ENCODE assay signal across 23 cellular contexts in the genomic region with DNA sequence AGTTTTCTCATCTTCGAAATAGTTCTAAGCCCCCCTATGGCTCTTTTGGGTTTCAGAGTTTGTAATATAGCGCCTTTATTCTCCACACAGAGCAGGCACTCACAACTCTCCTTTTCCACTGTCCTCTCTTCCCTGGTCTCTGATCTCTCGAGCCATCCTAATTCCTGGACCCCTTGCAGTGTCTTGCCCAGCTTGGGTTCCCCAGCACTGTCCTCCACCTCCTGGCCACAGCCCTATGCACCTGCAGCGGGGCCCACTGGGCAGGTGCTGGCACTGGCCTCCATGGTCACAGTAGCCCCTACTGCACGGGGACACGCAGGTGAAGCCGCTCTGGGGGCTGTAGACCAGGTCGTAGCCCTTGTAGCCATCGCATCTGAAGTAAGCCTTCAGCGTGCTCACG. TPM values are rescaled to one million over a fixed set of nuclear protein-coding genes. Genes with fewer than 3 reads are reported as not detected.
DNase-seq lines count a peak whose midpoint lies in the region; ATAC-seq and TF ChIP-seq lines count a peak whose summit lies in the region.
"Had no signal": no experiment of that assay in that cellular context is flagged by ENCODE, and none has a peak within 500 bp of the region (broad histone marks: within the 10 kb centered on the region; RNA-seq: fewer than 3 reads in every experiment).

No MANE protein-coding gene starts in this region.

- peak overlapping the region; percentile 43 to 46 for H3K4me3 ChIP-seq in HCT116 (replicated peaks in 1 of 2; ENCODE audit: low read depth in 1 of 2, low read length in 2 of 2)
- no peak overlapping the region for H3K4me3 ChIP-seq in gastrocnemius medialis
- H3K4me3 ChIP-seq: uterus had no signal

- no peak for TF ChIP-seq POLR2A in HCT116 (IDR thresholded peaks at IDR 0.05; ENCODE audit: borderline replicate concordance, extremely low read depth, insufficient read depth, insufficient read length)
- TF ChIP-seq POLR2A in gastrocnemius medialis (IDR thresholded peaks at IDR 0.05) = no peak

- TF ChIP-seq CTCF in HCT116 (IDR thresholded peaks at IDR 0.05 in 2 of 3, conservative IDR thresholded peaks at IDR 0.05 in 1 of 3; ENCODE audit: borderline replicate concordance in 1 of 3, insufficient read depth in 1 of 3, low read depth in 2 of 3, low read length in 2 of 3) (no peak), omental fat pad (IDR thresholded peaks at IDR 0.05) (no peak), gastrocnemius medialis (IDR thresholded peaks at IDR 0.05 in 4 of 5, conservative IDR thresholded peaks at IDR 0.05 in 1 of 5) (no peak)

- intact Hi-C loops in HCT116 (cut with micrococcal nuclease) (loop anchor here (2.0 kb wide), 1 partner anchor 128 kb away; no protein-coding TSS in a partner anchor), gastrocnemius medialis (cut with DNase I; ENCODE audit: low total_unique reads) (no loop called here)

- H3K9me2 ChIP-seq in HCT116 (ENCODE audit: insufficient read depth) = no peaks in the 10 kb centered on the region

- POLR2A ChIA-PET in HCT116 (lab: Charles Lee) = interaction anchor here (1.5 kb wide), 1 partner anchor 9 kb away, joined by 3 read pairs; no protein-coding TSS in a partner anchor

- H3K27me3 ChIP-seq in HCT116 (ENCODE audit: insufficient read depth, low read length) = no peaks in the 10 kb centered on the region
- H3K27me3 ChIP-seq in gastrocnemius medialis = no peaks in the 10 kb centered on the region
- H3K27me3 ChIP-seq: testis, uterus had no signal

- H4K20me1 ChIP-seq in HCT116 (ENCODE audit: insufficient read depth) = no peaks in the 10 kb centered on the region

- H3K4me1 ChIP-seq in HCT116 (ENCODE audit: control insufficient read depth in 1 of 2, insufficient read depth in 2 of 2, low read length in 2 of 2) = peaks cover 7 to 13% of the 10 kb centered on the region in 2 experiments; a peak in 2 of 4 replicates
- no peaks in the 10 kb centered on the region for H3K4me1 ChIP-seq in gastrocnemius medialis
- H3K4me1 ChIP-seq: uterus had no signal

- no peak for ATAC-seq in activated T-cell treated with anti-CD3 and anti-CD28 coated beads, Interleukin-2, amount 50 U/mL, for 72 hours (replicated peaks in 1 of 2)
- no peak for ATAC-seq in HCT116
- peak; percentile 18 for ATAC-seq in esophagus mucosa
- ATAC-seq in omental fat pad (ENCODE audit: low FRiP score) = peak; percentile 5
- no peak for ATAC-seq in gastrocnemius medialis
- ATAC-seq in GM18519 (IDR thresholded peaks at IDR 0.05; ENCODE audit: low FRiP score, unreplicated experiment) = no peak

- peak overlapping the region; percentile 6 for H3K27ac Mint-ChIP-seq in activated T-cell treated with anti-CD3 and anti-CD28 coated beads, Interleukin-2, amount 50 U/mL, for 72 hours
- H3K27ac Mint-ChIP-seq: activated naive CD4-positive, alpha-beta T cell treated with anti-CD3 and anti-CD28 coated beads for 36 hours; activated T-cell treated with anti-CD3 and anti-CD28 coated beads, Interleukin-2, amount 50 U/mL, for 24 hours; dendritic cell treated with granulocyte-macrophage colony-stimulating factor and Interleukin-4, amounts not matched to agents 40 ng/mL and 50 ng/mL, for 4 days had no signal

- peak overlapping the region; percentile 28; the same call in 1 of the 2 replicates for H3K9ac ChIP-seq in HCT116 (ENCODE audit: low read length)

- DNase-seq in activated T-cell treated with anti-CD3 and anti-CD28 coated beads, Interleukin-2, amount 50 U/mL, for 72 hours = no peak
- DNase-seq in activated T-cell treated with anti-CD3 and anti-CD28 coated beads for 4 hours (no peak), HCT116 (ENCODE audit: low read depth, low spot score) (no peak), omental fat pad (ENCODE audit: low spot score) (no peak), gastrocnemius medialis (no peak)
- DNase-seq in effector CD4-positive, alpha-beta T cell = no peak
- DNase-seq: activated CD4-positive, alpha-beta T cell treated with anti-CD3 and anti-CD28 coated beads for 1 hour; activated naive CD4-positive, alpha-beta T cell treated with anti-CD3 and anti-CD28 coated beads for 36 hours; activated T-cell treated with anti-CD3 and anti-CD28 coated beads, Interleukin-2, amount 50 U/mL, for 24 hours; amygdala; COR-L47; DMS79 treated with DMSO at 0.1 percent for 48 hours; NCI-H1105; NCI-H1930; nucleus accumbens; stimulated activated CD4-positive, alpha-beta T cell treated with anti-CD3 and anti-CD28 coated beads, Interleukin-4, amount 100 ng/mL, for 1 hour; stimulated activated naive CD4-positive, alpha-beta T cell; uterus had no signal

- no peaks in the 10 kb centered on the region for H3K36me3 ChIP-seq in HCT116 (ENCODE audit: control insufficient read depth in 1 of 2, insufficient read depth in 2 of 2, low read length in 2 of 2)
- H3K36me3 ChIP-seq in gastrocnemius medialis = no peaks in the 10 kb centered on the region
- H3K36me3 ChIP-seq: uterus had no signal

- no peaks in the 10 kb centered on the region for H3K36me3 Mint-ChIP-seq in activated T-cell treated with anti-CD3 and anti-CD28 coated beads, Interleukin-2, amount 50 U/mL, for 72 hours (ENCODE audit: insufficient read depth in 2 of 2)

- peaks cover 14% of the 10 kb centered on the region for H3K4me1 Mint-ChIP-seq in activated T-cell treated with anti-CD3 and anti-CD28 coated beads, Interleukin-2, amount 50 U/mL, for 72 hours (ENCODE audit: low read depth)

- H3K4me3 Mint-ChIP-seq in activated T-cell treated with anti-CD3 and anti-CD28 coated beads, Interleukin-2, amount 50 U/mL, for 72 hours = peak overlapping the region in 1 of 2 donors; percentile 23
- H3K4me3 Mint-ChIP-seq: activated naive CD4-positive, alpha-beta T cell treated with anti-CD3 and anti-CD28 coated beads for 36 hours; activated T-cell treated with anti-CD3 and anti-CD28 coated beads, Interleukin-2, amount 50 U/mL, for 24 hours; dendritic cell treated with granulocyte-macrophage colony-stimulating factor and Interleukin-4, amounts not matched to agents 40 ng/mL and 50 ng/mL, for 4 days had no signal

- H3K27ac ChIP-seq in HCT116 (ENCODE audit: low read depth, low read length) (0 out of 2 replicates have a peak overlapping the region, but pooled peaks have one; percentile 2), gastrocnemius medialis (no peak overlapping the region)
- H3K27ac ChIP-seq: testis, uterus had no signal

- TSS peak; percentile 75 for BruUV-seq in HCT116 (replicated peaks; lab: Mats Ljungman, UMichigan)

- RAD21 ChIA-PET in HCT116 (lab: Charles Lee; ENCODE audit: low non-redundant PET in 1 of 2, low total read pairs in 2 of 2, uncharacterized antibody in 2 of 2, unreplicated experiment in 2 of 2) = no interaction called here

- H3K27me3 Mint-ChIP-seq in activated T-cell treated with anti-CD3 and anti-CD28 coated beads, Interleukin-2, amount 50 U/mL, for 72 hours (ENCODE audit: low read depth) = peaks cover 12% of the 10 kb centered on the region

- H3K4me2 ChIP-seq in HCT116 (ENCODE audit: low read length) = peak overlapping the region; percentile 88

- in situ Hi-C loops in gastrocnemius medialis (cut with MboI; ENCODE audit: low sequenced_read_pairs in 4 of 4) = no loop called here

- H3K9me3 ChIP-seq in HCT116 (ENCODE audit: control insufficient read depth in 1 of 2, insufficient read depth in 1 of 2, low read depth in 1 of 2, low read length in 2 of 2) (no peaks in the 10 kb centered on the region), gastrocnemius medialis (no peaks in the 10 kb centered on the region)
- H3K9me3 ChIP-seq: testis, uterus had no signal

- H2AFZ ChIP-seq in HCT116 (ENCODE audit: low read depth, low read length, poor library complexity, severe bottlenecking) = no peak overlapping the region

- CTCF ChIA-PET in HCT116 (lab: Charles Lee) = interaction anchor here (1.2 kb wide), 1 partner anchor 166 kb away, joined by 3 read pairs; no protein-coding TSS in a partner anchor

- no peaks in the 10 kb centered on the region for H3K79me2 ChIP-seq in HCT116 (ENCODE audit: insufficient read depth, low read length)

- TF ChIP-seq RAD21 in HCT116 (IDR thresholded peaks at IDR 0.05; ENCODE audit: low read depth) = no peak

- H3K9me3 Mint-ChIP-seq in activated T-cell treated with anti-CD3 and anti-CD28 coated beads, Interleukin-2, amount 50 U/mL, for 72 hours = no peaks in the 10 kb centered on the region
- H3K9me3 Mint-ChIP-seq: activated naive CD4-positive, alpha-beta T cell treated with anti-CD3 and anti-CD28 coated beads for 36 hours; activated T-cell treated with anti-CD3 and anti-CD28 coated beads, Interleukin-2, amount 50 U/mL, for 24 hours; dendritic cell treated with granulocyte-macrophage colony-stimulating factor and Interleukin-4, amounts not matched to agents 40 ng/mL and 50 ng/mL, for 4 days had no signal

TF ChIP-seq in HCT116, 20 proteins besides CTCF, POLR2A, EP300 and RAD21 (continues in another document):
- TF ChIP-seq SIN3A (IDR thresholded peaks at IDR 0.05; ENCODE audit: low read depth) (no peak), ZNF274 (IDR thresholded peaks at IDR 0.05; ENCODE audit: low read depth, low read length) (no peak), TCF7L2 (IDR thresholded peaks at IDR 0.05; ENCODE audit: borderline replicate concordance, extremely low read depth, insufficient read depth, insufficient read length) (no peak), SP1 (IDR thresholded peaks at IDR 0.05; ENCODE audit: low read depth) (no peak)

RNA-seq across cellular contexts. Expression of a gene that starts 27.9 kb away (rescaled TPM):
- 1 to 10 TPM; 3.4 to 7.8 TPM for total RNA-seq in activated T-cell treated with anti-CD3 and anti-CD28 coated beads, Interleukin-2, amount 50 U/mL, for 72 hours
- total RNA-seq in HCT116 (2021; ENCODE audit: unreplicated experiment) (2.4 TPM), esophagus mucosa (34.9 TPM), omental fat pad (1 to 10 TPM; 1.3 to 8.7 (median 6.2) TPM), gastrocnemius medialis (1 to 10 TPM; 1.5 to 7.0 (median 3.2) TPM)
- polyA plus RNA-seq in HCT116 (2012) = 2.1 and 2.7 TPM in 2 replicates
- total RNA-seq: glomerular endothelial cell had no signal

Comparison
In these comparisons a context has a peak if more than half of its experiments do, and no peak if none do; other contexts are left out.
1. ATAC-seq: peak in esophagus mucosa (single experiment) and omental fat pad (single experiment); none in activated T-cell treated with anti-CD3 and anti-CD28 coated beads, Interleukin-2, amount 50 U/mL, for 72 hours (0 of 2), HCT116 (single experiment), gastrocnemius medialis (0 of 2) and GM18519 (single experiment).
2. H3K4me3 ChIP-seq: peak in HCT116 (2 of 2); none in gastrocnemius medialis (0 of 4).